In the genomic region with DNA sequence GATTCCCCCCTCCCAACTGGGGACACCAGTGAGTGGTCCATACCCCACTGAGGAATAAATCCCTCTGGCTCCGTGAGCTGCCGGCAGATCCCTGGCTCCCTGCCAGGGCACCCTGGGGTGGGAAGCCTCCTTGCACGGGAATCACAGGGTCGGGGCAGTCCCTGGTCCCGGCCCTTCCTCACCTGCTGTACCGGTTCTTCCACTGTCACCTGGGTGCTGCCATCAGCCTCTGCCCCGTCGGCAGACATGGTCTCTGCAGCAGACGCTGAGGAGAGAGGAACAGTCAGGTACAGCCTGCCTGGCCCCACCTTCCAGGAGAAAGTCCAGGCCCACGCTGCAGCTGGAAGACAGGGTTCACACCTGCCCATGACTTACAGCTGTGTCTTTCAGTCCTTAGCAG, we compare ENCODE assay signal across 1 cellular context.
TF ChIP-seq lines count a peak whose summit lies in the region.

No MANE protein-coding gene starts in this region.

TF ChIP-seq in GM23338, 12 proteins besides CTCF, POLR2A, EP300 and RAD21 (continued from another document):
- no peak for TF ChIP-seq ZNF462 (CRISPR knock-in tag; IDR thresholded peaks at IDR 0.05)
